21 cellular contexts compared by ENCODE assay signal in the genomic region with DNA sequence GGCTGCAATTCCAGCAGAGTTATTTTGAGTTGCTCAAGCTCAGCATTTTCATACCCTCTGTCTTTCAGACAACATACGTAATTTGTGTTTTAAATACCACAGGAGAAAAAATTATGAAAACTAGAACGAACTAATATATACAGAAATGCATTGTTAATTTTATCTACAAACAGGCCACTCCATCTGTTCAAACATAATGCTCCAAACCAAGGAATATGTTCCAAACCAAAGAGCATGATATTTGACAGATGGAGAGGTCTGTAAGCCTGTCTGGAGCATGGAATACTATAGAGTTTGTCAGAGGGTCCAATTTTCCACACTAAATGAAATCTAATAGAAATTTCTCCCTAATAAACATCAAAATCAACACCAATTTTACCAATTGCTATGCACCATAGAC.
"Had no signal": no experiment of that assay in that cellular context is flagged by ENCODE, and none has a peak within 500 bp of the region (broad histone marks: within the 10 kb centered on the region; RNA-seq: fewer than 3 reads in every experiment).

No MANE protein-coding gene starts in this region.

- H3K4me1 Mint-ChIP-seq: naive thymus-derived CD8-positive, alpha-beta T cell; nephron progenitor cell; stimulated activated effector memory CD8-positive, alpha-beta T cell treated with anti-CD3 and anti-CD28 coated beads, Interleukin-12 subunit alpha, Interleukin-12 subunit beta, amount 100 ng/mL, for 72 hours had no signal

- ATAC-seq: left ventricle myocardium superior; lower lobe of right lung; naive thymus-derived CD8-positive, alpha-beta T cell; sciatic nerve; stimulated activated effector memory CD8-positive, alpha-beta T cell treated with anti-CD3 and anti-CD28 coated beads, Interleukin-12 subunit alpha, Interleukin-12 subunit beta, amount 100 ng/mL, for 72 hours had no signal

- H3K27me3 ChIP-seq: dorsolateral prefrontal cortex, right atrium auricular region, stomach, thyroid gland, vagina had no signal

- H3K27ac ChIP-seq: lower lobe of right lung, prostate gland, right atrium auricular region, stomach, thyroid gland, vagina had no signal

- H3K36me3 Mint-ChIP-seq: naive thymus-derived CD8-positive, alpha-beta T cell; stimulated activated effector memory CD8-positive, alpha-beta T cell treated with anti-CD3 and anti-CD28 coated beads, Interleukin-12 subunit alpha, Interleukin-12 subunit beta, amount 100 ng/mL, for 72 hours had no signal

- H3K4me1 ChIP-seq: lower lobe of right lung, prostate gland, right atrium auricular region, stomach, thyroid gland, vagina had no signal

- H3K4me3 Mint-ChIP-seq: naive thymus-derived CD8-positive, alpha-beta T cell; nephron progenitor cell; stimulated activated effector memory CD8-positive, alpha-beta T cell treated with anti-CD3 and anti-CD28 coated beads, Interleukin-12 subunit alpha, Interleukin-12 subunit beta, amount 100 ng/mL, for 72 hours had no signal

- H3K27ac Mint-ChIP-seq: naive thymus-derived CD8-positive, alpha-beta T cell; nephron progenitor cell; stimulated activated effector memory CD8-positive, alpha-beta T cell treated with anti-CD3 and anti-CD28 coated beads, Interleukin-12 subunit alpha, Interleukin-12 subunit beta, amount 100 ng/mL, for 72 hours had no signal

- H3K4me3 ChIP-seq: dorsolateral prefrontal cortex, lower lobe of right lung, prostate gland, right atrium auricular region, smooth muscle cell, stomach, thyroid gland, vagina had no signal

- H3K27me3 Mint-ChIP-seq: naive thymus-derived CD8-positive, alpha-beta T cell had no signal

- DNase-seq: effector CD4-positive, alpha-beta T cell; head of caudate nucleus; left ventricle myocardium superior; lower lobe of right lung; naive thymus-derived CD8-positive, alpha-beta T cell; nephron progenitor cell; nucleus accumbens; stimulated activated CD4-positive, alpha-beta T cell treated with anti-CD3 and anti-CD28 coated beads, Interleukin-12 subunit alpha, Interleukin-12 subunit beta, amount 100 ng/mL, for 4 hours; stimulated activated CD4-positive, alpha-beta T cell treated with anti-CD3 and anti-CD28 coated beads, Interleukin-1b, Interleukin-23, amount 100 ng/mL, for 48 hours; stimulated activated CD4-positive, alpha-beta T cell treated with anti-CD3 and anti-CD28 coated beads, Interleukin-4, amount 100 ng/mL, for 1 hour; stimulated activated naive CD4-positive, alpha-beta T cell treated with Interleukin-2 at 50 U/mL for 16 hours; stomach; thyroid gland; trophoblast cell had no signal

- H3K9me3 ChIP-seq: lower lobe of right lung, prostate gland, right atrium auricular region, stomach, thyroid gland, vagina had no signal

- H3K9me3 Mint-ChIP-seq: nephron progenitor cell had no signal

- H3K36me3 ChIP-seq: lower lobe of right lung, prostate gland, right atrium auricular region, stomach, thyroid gland, vagina had no signal
